Comparison of ENCODE assay signal across 24 cellular contexts in the genomic region with DNA sequence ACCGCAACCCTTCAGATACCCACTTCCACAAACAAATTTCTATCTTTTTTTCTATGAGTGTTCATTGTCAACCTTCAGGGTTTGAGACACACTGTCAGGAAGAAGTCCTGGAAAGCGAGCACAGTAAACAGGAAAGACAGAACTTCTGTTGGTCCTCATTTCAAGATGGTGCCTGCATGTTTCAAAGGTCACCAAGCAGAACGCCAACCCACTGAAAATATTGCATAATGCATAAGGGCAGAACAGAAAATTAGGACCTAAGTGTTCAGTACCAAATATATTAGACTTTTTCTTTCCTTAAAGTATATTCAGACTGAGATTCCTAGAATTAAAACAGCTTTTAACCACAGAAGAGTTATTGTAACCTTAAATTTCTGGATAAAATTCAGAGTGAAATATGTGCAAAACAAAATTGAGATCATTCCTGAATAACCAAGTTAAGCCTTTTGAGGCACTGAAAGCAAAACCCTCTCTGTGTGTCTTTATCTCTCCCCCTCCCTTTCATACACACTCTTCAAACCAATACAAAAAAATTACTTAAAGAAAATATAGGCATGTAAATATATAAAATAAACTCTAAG.
"Had no signal": no experiment of that assay in that cellular context is flagged by ENCODE, and none has a peak within 500 bp of the region (broad histone marks: within the 10 kb centered on the region; RNA-seq: fewer than 3 reads in every experiment).

No MANE protein-coding gene starts in this region.

- H3K36me3 Mint-ChIP-seq: activated naive CD4-positive, alpha-beta T cell treated with anti-CD3 and anti-CD28 coated beads, Interleukin-2, amount 50 U/mL, for 72 hours; natural killer cell; WTC11 had no signal

- H3K4me3 ChIP-seq: lung, mucosa of descending colon, right atrium auricular region, upper lobe of right lung had no signal

- H3K9me3 ChIP-seq: mucosa of descending colon, right atrium auricular region, upper lobe of right lung had no signal

- H3K27ac Mint-ChIP-seq: activated CD8-positive, alpha-beta T cell treated with anti-CD3 and anti-CD28 coated beads for 36 hours; activated naive CD4-positive, alpha-beta T cell treated with anti-CD3 and anti-CD28 coated beads, Interleukin-2, amount 50 U/mL, for 72 hours; immature natural killer cell; natural killer cell; progenitor cell of endocrine pancreas; stimulated activated naive CD8-positive, alpha-beta T cell treated with anti-CD3 and anti-CD28 coated beads, Interleukin-15, amount 100 ng/mL, for 72 hours; T-helper 17 cell; WTC11 had no signal

- H3K4me3 Mint-ChIP-seq: activated CD8-positive, alpha-beta T cell treated with anti-CD3 and anti-CD28 coated beads for 36 hours; central memory CD8-positive, alpha-beta T cell; immature natural killer cell; natural killer cell; stimulated activated naive CD8-positive, alpha-beta T cell treated with anti-CD3 and anti-CD28 coated beads, Interleukin-15, amount 100 ng/mL, for 72 hours; T-helper 17 cell; WTC11 had no signal

- DNase-seq: activated CD4-positive, alpha-beta T cell treated with anti-CD3 and anti-CD28 coated beads for 4 hours; activated CD8-positive, alpha-beta T cell treated with anti-CD3 and anti-CD28 coated beads for 36 hours; activated effector memory CD4-positive, alpha-beta T cell treated with anti-CD3 and anti-CD28 coated beads, Interleukin-2, amount 50 U/mL, for 16 hours; activated T-cell treated with anti-CD3 and anti-CD28 coated beads, Interleukin-2, amount 50 U/mL, for 48 hours; amygdala; brain microvascular endothelial cell; cortex of kidney; effector CD8-positive, alpha-beta T cell; head of caudate nucleus; immature natural killer cell; left colon; mucosa of descending colon; natural killer cell; stimulated activated naive CD8-positive, alpha-beta T cell treated with anti-CD3 and anti-CD28 coated beads, Interleukin-15, amount 100 ng/mL, for 72 hours; T-helper 17 cell; upper lobe of right lung had no signal

- H3K36me3 ChIP-seq: brain microvascular endothelial cell, right atrium auricular region, upper lobe of right lung had no signal

- H3K9me3 Mint-ChIP-seq: activated CD8-positive, alpha-beta T cell treated with anti-CD3 and anti-CD28 coated beads for 36 hours; activated naive CD4-positive, alpha-beta T cell treated with anti-CD3 and anti-CD28 coated beads, Interleukin-2, amount 50 U/mL, for 72 hours; central memory CD8-positive, alpha-beta T cell; natural killer cell; stimulated activated naive CD8-positive, alpha-beta T cell treated with anti-CD3 and anti-CD28 coated beads, Interleukin-15, amount 100 ng/mL, for 72 hours had no signal

- H3K27me3 ChIP-seq: brain microvascular endothelial cell, right atrium auricular region, upper lobe of right lung had no signal

- ATAC-seq: activated CD8-positive, alpha-beta T cell treated with anti-CD3 and anti-CD28 coated beads for 36 hours; activated naive CD4-positive, alpha-beta T cell treated with anti-CD3 and anti-CD28 coated beads, Interleukin-2, amount 50 U/mL, for 72 hours; left colon; mucosa of descending colon; natural killer cell; stimulated activated naive CD8-positive, alpha-beta T cell treated with anti-CD3 and anti-CD28 coated beads, Interleukin-15, amount 100 ng/mL, for 72 hours; T-helper 17 cell; upper lobe of right lung; WTC11 had no signal

- FAIRE-seq: endothelial cell of umbilical vein, frontal cortex had no signal

- H3K4me1 ChIP-seq: upper lobe of right lung had no signal

- H3K27ac ChIP-seq: right atrium auricular region, upper lobe of right lung had no signal

- H3K4me1 Mint-ChIP-seq: central memory CD8-positive, alpha-beta T cell; immature natural killer cell; natural killer cell; stimulated activated naive CD8-positive, alpha-beta T cell treated with anti-CD3 and anti-CD28 coated beads, Interleukin-15, amount 100 ng/mL, for 72 hours; T-helper 17 cell had no signal

- H3K27me3 Mint-ChIP-seq: progenitor cell of endocrine pancreas had no signal
